Comparison of ENCODE assay signal across 19 cellular contexts in genomic region chr19:1949304-1950101, GRCh38. TPM values are rescaled to one million over a fixed set of nuclear protein-coding genes. Genes with fewer than 3 reads are reported as not detected.
DNase-seq lines count a peak whose midpoint lies in the region; ATAC-seq and TF ChIP-seq lines count a peak whose summit lies in the region.
"Had no signal": no experiment of that assay in that cellular context is flagged by ENCODE, and none has a peak within 500 bp of the region (broad histone marks: within the 10 kb centered on the region; RNA-seq: fewer than 3 reads in every experiment).

No MANE protein-coding gene starts in this region.

- H3K27me3 Mint-ChIP-seq in dendritic cell treated with granulocyte-macrophage colony-stimulating factor and Interleukin-4, amounts not matched to agents 40 ng/mL and 50 ng/mL, for 4 days = no peaks in the 10 kb centered on the region
- no peaks in the 10 kb centered on the region for H3K27me3 Mint-ChIP-seq in natural killer cell treated with Interleukin-12 subunit alpha and Interleukin-12 subunit beta and Interleukin-15 and Interleukin-18, amount 100 ng/mL, for 72 hours
- no peaks in the 10 kb centered on the region for H3K27me3 Mint-ChIP-seq in stimulated activated naive B cell treated with anti-CD40 and anti-IgM and Interleukin-4, amounts not matched to agents 10 μg/mL and 1 μg/mL and 100 μg/mL, for 72 hours

- no peak overlapping the region for H3K18ac ChIP-seq in IMR-90 (ENCODE audit: low read depth, low read length)

- no peak overlapping the region for H2BK15ac ChIP-seq in IMR-90 (ENCODE audit: low read depth, low read length)

- no peaks in the 10 kb centered on the region for H3K9me3 Mint-ChIP-seq in dendritic cell treated with granulocyte-macrophage colony-stimulating factor and Interleukin-4, amounts not matched to agents 40 ng/mL and 50 ng/mL, for 4 days
- no peaks in the 10 kb centered on the region for H3K9me3 Mint-ChIP-seq in natural killer cell treated with Interleukin-12 subunit alpha and Interleukin-12 subunit beta and Interleukin-15 and Interleukin-18, amount 100 ng/mL, for 72 hours
- H3K9me3 Mint-ChIP-seq in stimulated activated naive B cell treated with anti-CD40 and anti-IgM and Interleukin-4, amounts not matched to agents 10 μg/mL and 1 μg/mL and 100 μg/mL, for 72 hours = no peaks in the 10 kb centered on the region

- H3K23ac ChIP-seq in IMR-90 (ENCODE audit: low read depth, low read length) = no peak overlapping the region

- H2BK20ac ChIP-seq in IMR-90 (ENCODE audit: low read depth, low read length) = no peak overlapping the region

- peaks cover 2% of the 10 kb centered on the region; the same call in 1 of the 2 replicates for H3K9me1 ChIP-seq in IMR-90 (ENCODE audit: insufficient read depth, low read length)

- DNase-seq in IMR-90 (no peak), T-helper 2 cell (no peak), NCI-H1105 (lab: John Stamatoyannopoulos, UW) (no peak)
- peak; percentile 56 for DNase-seq in natural killer cell treated with Interleukin-12 subunit alpha and Interleukin-12 subunit beta and Interleukin-15 and Interleukin-18, amount 100 ng/mL, for 72 hours (ENCODE audit: low spot score)
- DNase-seq in stimulated activated naive B cell treated with anti-CD40 and anti-IgM and Interleukin-4, amounts not matched to agents 10 μg/mL and 1 μg/mL and 100 μg/mL, for 72 hours = no peak
- DNase-seq: DMS79; KBM-7; NCI-H1105 treated with DMSO at 0.1 percent for 48 hours; NCI-H1694; NCI-H2081 treated with DMSO at 0.1 percent for 48 hours; NCI-H748 treated with DMSO at 0.1 percent for 48 hours; NK-92 treated with Interleukin-12 subunit alpha and Interleukin-12 subunit beta, amount 100 ng/mL, for 24 hours; Peyer's patch; SHP77; SK-N-SH had no signal

- peak overlapping the region; percentile 26 for H2AFZ ChIP-seq in IMR-90 (replicated peaks; ENCODE audit: low read length, poor library complexity)

- no peak overlapping the region for H3K4me2 ChIP-seq in IMR-90 (ENCODE audit: low read depth, low read length)
- H3K4me2 ChIP-seq: SK-N-SH had no signal

- H2AK5ac ChIP-seq in IMR-90 (ENCODE audit: low read depth, low read length) = no peak overlapping the region

- no TSS peak for BruUV-seq in IMR-90 (replicated peaks; lab: Mats Ljungman, UMichigan)

- 96% methylated on average over 27 of the region's 44 CpGs; no CpG with 5 or more reads in 1 of the 2 experiments for WGBS in IMR-90 (ENCODE audit: extremely low coverage in 2 of 2, insufficient read length in 1 of 2), 2 experiments

- H3K9me3 ChIP-seq in IMR-90 (ENCODE audit: control insufficient read depth, insufficient read depth, low read length) = no peaks in the 10 kb centered on the region
- H3K9me3 ChIP-seq: HAP-1, Peyer's patch, SK-N-SH had no signal

- no peak overlapping the region for H3K4ac ChIP-seq in IMR-90 (ENCODE audit: low read depth, low read length)

- H3K4me3 Mint-ChIP-seq in dendritic cell treated with granulocyte-macrophage colony-stimulating factor and Interleukin-4, amounts not matched to agents 40 ng/mL and 50 ng/mL, for 4 days = no peak overlapping the region
- no peak overlapping the region for H3K4me3 Mint-ChIP-seq in natural killer cell treated with Interleukin-12 subunit alpha and Interleukin-12 subunit beta and Interleukin-15 and Interleukin-18, amount 100 ng/mL, for 72 hours
- no peak overlapping the region for H3K4me3 Mint-ChIP-seq in stimulated activated naive B cell treated with anti-CD40 and anti-IgM and Interleukin-4, amounts not matched to agents 10 μg/mL and 1 μg/mL and 100 μg/mL, for 72 hours

- H3K4me1 Mint-ChIP-seq in dendritic cell treated with granulocyte-macrophage colony-stimulating factor and Interleukin-4, amounts not matched to agents 40 ng/mL and 50 ng/mL, for 4 days (ENCODE audit: low read depth) = peaks cover 87% of the 10 kb centered on the region
- peaks cover 4 to 12% of the 10 kb centered on the region in 2 donors for H3K4me1 Mint-ChIP-seq in natural killer cell treated with Interleukin-12 subunit alpha and Interleukin-12 subunit beta and Interleukin-15 and Interleukin-18, amount 100 ng/mL, for 72 hours (ENCODE audit: low read depth in 2 of 2)
- H3K4me1 Mint-ChIP-seq in stimulated activated naive B cell treated with anti-CD40 and anti-IgM and Interleukin-4, amounts not matched to agents 10 μg/mL and 1 μg/mL and 100 μg/mL, for 72 hours = peaks cover 23 to 50% of the 10 kb centered on the region in 2 donors

- H3K14ac ChIP-seq in IMR-90 (replicated peaks; ENCODE audit: low read depth, low read length) = no peak overlapping the region

- H4K20me1 ChIP-seq in IMR-90 (ENCODE audit: insufficient read depth, low read length) = peaks cover 88% of the 10 kb centered on the region

- no peak for ATAC-seq in IMR-90 (ENCODE audit: low read depth)
- ATAC-seq in natural killer cell treated with Interleukin-12 subunit alpha and Interleukin-12 subunit beta and Interleukin-15 and Interleukin-18, amount 100 ng/mL, for 72 hours = no peak
- no peak for ATAC-seq in stimulated activated naive B cell treated with anti-CD40 and anti-IgM and Interleukin-4, amounts not matched to agents 10 μg/mL and 1 μg/mL and 100 μg/mL, for 72 hours (replicated peaks)
- no peak for ATAC-seq in GM21737 (IDR thresholded peaks at IDR 0.05; ENCODE audit: unreplicated experiment)

- H2BK5ac ChIP-seq in IMR-90 (ENCODE audit: low read depth, low read length, poor library complexity, severe bottlenecking) = no peak overlapping the region

- H4K8ac ChIP-seq in IMR-90 (ENCODE audit: low read depth in 2 of 2, low read length in 2 of 2) = no peak overlapping the region

- in situ Hi-C loops in IMR-90 (cut with MboI; ENCODE audit: low sequenced_read_pairs) = no loop called here

- H3K4me3 ChIP-seq in IMR-90 (ENCODE audit: insufficient read depth, low read depth, low read length) = no peak overlapping the region
- H3K4me3 ChIP-seq: BLaER1 treated with 17β-estradiol and CSF1 and Interleukin-3, amounts not matched to agents 10 nM and 100 nM; HAP-1; Peyer's patch had no signal

- H3K27ac Mint-ChIP-seq in dendritic cell treated with granulocyte-macrophage colony-stimulating factor and Interleukin-4, amounts not matched to agents 40 ng/mL and 50 ng/mL, for 4 days = peak overlapping the region; percentile 28
- H3K27ac Mint-ChIP-seq in natural killer cell treated with Interleukin-12 subunit alpha and Interleukin-12 subunit beta and Interleukin-15 and Interleukin-18, amount 100 ng/mL, for 72 hours = no peak overlapping the region
- peak overlapping the region; percentile 25 for H3K27ac Mint-ChIP-seq in stimulated activated naive B cell treated with anti-CD40 and anti-IgM and Interleukin-4, amounts not matched to agents 10 μg/mL and 1 μg/mL and 100 μg/mL, for 72 hours

- TF ChIP-seq CTCF in IMR-90 (conservative IDR thresholded peaks at IDR 0.05; ENCODE audit: low read depth, low read length) = no peak

- H2AK9ac ChIP-seq in IMR-90 (replicated peaks; ENCODE audit: low read depth, low read length, poor library complexity) = no peak overlapping the region

- POLR2A ChIA-PET in IMR-90 (lab: Charles Lee; ENCODE audit: unreplicated experiment) = no interaction called here

- no peak overlapping the region for H3K9ac ChIP-seq in IMR-90 (ENCODE audit: low read depth, low read length)
- H3K9ac ChIP-seq: BLaER1 treated with 17β-estradiol and CSF1 and Interleukin-3, amounts not matched to agents 10 nM and 100 nM; SK-N-SH had no signal

- no peak overlapping the region for H2BK120ac ChIP-seq in IMR-90 (ENCODE audit: low read depth, low read length)

- peaks cover 5 to 68% of the 10 kb centered on the region in 2 experiments; a peak in 2 of 4 replicates for H3K79me1 ChIP-seq in IMR-90 (ENCODE audit: low read depth in 1 of 2, low read length in 2 of 2)

- dilution Hi-C loops in IMR-90 (cut with HindIII; ENCODE audit: low sequenced_read_pairs, unreplicated experiment) = no loop called here

- H3K56ac ChIP-seq in IMR-90 (ENCODE audit: extremely low read depth, insufficient read depth, low read length) = no peak overlapping the region

- H3K27me3 ChIP-seq in IMR-90 (ENCODE audit: control insufficient read depth, insufficient read depth, low read length) = no peaks in the 10 kb centered on the region
- H3K27me3 ChIP-seq: BLaER1 treated with 17β-estradiol and CSF1 and Interleukin-3, amounts not matched to agents 10 nM and 100 nM; Peyer's patch had no signal

- H4K91ac ChIP-seq in IMR-90 (ENCODE audit: insufficient read depth, low read depth, low read length) = no peak overlapping the region

- H3K36me3 Mint-ChIP-seq in dendritic cell treated with granulocyte-macrophage colony-stimulating factor and Interleukin-4, amounts not matched to agents 40 ng/mL and 50 ng/mL, for 4 days (ENCODE audit: low read depth) = peaks cover 71% of the 10 kb centered on the region
- H3K36me3 Mint-ChIP-seq in natural killer cell treated with Interleukin-12 subunit alpha and Interleukin-12 subunit beta and Interleukin-15 and Interleukin-18, amount 100 ng/mL, for 72 hours = no peaks in the 10 kb centered on the region
- H3K36me3 Mint-ChIP-seq in stimulated activated naive B cell treated with anti-CD40 and anti-IgM and Interleukin-4, amounts not matched to agents 10 μg/mL and 1 μg/mL and 100 μg/mL, for 72 hours = peaks cover 13 to 16% of the 10 kb centered on the region in 2 donors

- no peak overlapping the region for H4K5ac ChIP-seq in IMR-90 (ENCODE audit: low read depth, low read length)

- no peak overlapping the region for H3K27ac ChIP-seq in IMR-90 (ENCODE audit: insufficient read depth, low read length)
- H3K27ac ChIP-seq: Peyer's patch had no signal

- H3K4me1 ChIP-seq in IMR-90 (ENCODE audit: control insufficient read depth, insufficient read depth, low read length) = no peaks in the 10 kb centered on the region
- H3K4me1 ChIP-seq: HAP-1 had no signal

- TF ChIP-seq RAD21 in IMR-90 (IDR thresholded peaks at IDR 0.05; ENCODE audit: low read length) = no peak

- intact Hi-C loops in IMR-90 (cut with micrococcal nuclease) = no loop called here
- intact Hi-C loops in dendritic cell treated with granulocyte-macrophage colony-stimulating factor and Interleukin-4, amounts not matched to agents 40 ng/mL and 50 ng/mL, for 4 days (cut with micrococcal nuclease) = no loop called here

- TF ChIP-seq POLR2A in IMR-90 (IDR thresholded peaks at IDR 0.05; ENCODE audit: low read depth, low read length) = no peak

- CTCF ChIA-PET in IMR-90 (lab: Yijun Ruan, JAX) = no interaction called here

- H3K36me3 ChIP-seq in IMR-90 (ENCODE audit: control insufficient read depth, insufficient read depth, low read length) = peaks cover 19% of the 10 kb centered on the region; the same call in 1 of the 2 replicates

RNA-seq across cellular contexts. Expression of gene CSNK1G2, which starts 8.5 kb away (rescaled TPM):
- total RNA-seq in IMR-90 (2012; rRNA removed) = 35.6 and 38.0 TPM in 2 replicates
- polyA plus RNA-seq in IMR-90 (2012; rRNA removed) = 96.3 and 124 TPM in 2 replicates
- 41.7 and 73.8 TPM in 2 replicates for polyA plus RNA-seq in IMR-90 (2012; cell fraction: cytosol; rRNA removed)
- 374 and 949 TPM in 2 replicates for polyA plus RNA-seq in IMR-90 (2012; cell fraction: nucleus; rRNA removed; ENCODE audit: low replicate concordance)
- 100 to 1,000 TPM in 1 of 2 donors, 10 to 100 TPM in 1; 57.5 to 103 TPM for total RNA-seq in natural killer cell treated with Interleukin-12 subunit alpha and Interleukin-12 subunit beta and Interleukin-15 and Interleukin-18, amount 100 ng/mL, for 72 hours

RNA-seq across cellular contexts. Expression of gene ADAT3, which starts 44.3 kb away (rescaled TPM):
- total RNA-seq in IMR-90 (2012; rRNA removed) = 0.28 and 0.36 TPM in 2 replicates
- 2.8 and 3.6 TPM in 2 replicates for polyA plus RNA-seq in IMR-90 (2012; rRNA removed)
- polyA plus RNA-seq in IMR-90 (2012; cell fraction: cytosol; rRNA removed) = 2.5 and 5.0 TPM in 2 replicates
- polyA plus RNA-seq in IMR-90 (2012; cell fraction: nucleus; rRNA removed; ENCODE audit: low replicate concordance) = 4.0 and 16.1 TPM in 2 replicates
- 10 to 100 TPM in 1 of 2 donors, 1 to 10 TPM in 1; 7.5 to 13.3 TPM for total RNA-seq in natural killer cell treated with Interleukin-12 subunit alpha and Interleukin-12 subunit beta and Interleukin-15 and Interleukin-18, amount 100 ng/mL, for 72 hours

RNA-seq across cellular contexts. Expression of gene SCAMP4, which starts 44.3 kb away (rescaled TPM):
- total RNA-seq in IMR-90 (2012; rRNA removed) = 10.8 and 16.1 TPM in 2 replicates
- 24.0 and 28.1 TPM in 2 replicates for polyA plus RNA-seq in IMR-90 (2012; rRNA removed)
- polyA plus RNA-seq in IMR-90 (2012; cell fraction: cytosol; rRNA removed) = 24.9 and 55.9 TPM in 2 replicates
- polyA plus RNA-seq in IMR-90 (2012; cell fraction: nucleus; rRNA removed; ENCODE audit: low replicate concordance) = 46.2 and 111 TPM in 2 replicates
- total RNA-seq in natural killer cell treated with Interleukin-12 subunit alpha and Interleukin-12 subunit beta and Interleukin-15 and Interleukin-18, amount 100 ng/mL, for 72 hours = 10 to 100 TPM; 34.8 to 66.2 TPM

Comparison
In these comparisons a context has a peak if more than half of its experiments do, and no peak if none do; other contexts are left out.
1. H3K27ac Mint-ChIP-seq: peak in dendritic cell treated with granulocyte-macrophage colony-stimulating factor and Interleukin-4, amounts not matched to agents 40 ng/mL and 50 ng/mL, for 4 days (single experiment) and stimulated activated naive B cell treated with anti-CD40 and anti-IgM and Interleukin-4, amounts not matched to agents 10 μg/mL and 1 μg/mL and 100 μg/mL, for 72 hours (single experiment); none in natural killer cell treated with Interleukin-12 subunit alpha and Interleukin-12 subunit beta and Interleukin-15 and Interleukin-18, amount 100 ng/mL, for 72 hours (0 of 2).